In genomic region chr1:224542783-224543440, GRCh38 we compare ENCODE assay signal across 8 cellular contexts.
DNase-seq lines count a peak whose midpoint lies in the region; ATAC-seq and TF ChIP-seq lines count a peak whose summit lies in the region.

No MANE protein-coding gene starts in this region.

- H3K27me3 Mint-ChIP-seq in natural killer cell (ENCODE audit: low read depth in 2 of 2) = peaks cover 0 to 12% of the 10 kb centered on the region in 2 donors

- no peaks in the 10 kb centered on the region for H3K9me3 Mint-ChIP-seq in natural killer cell

- DNase-seq in DMS 273 (lab: John Stamatoyannopoulos, UW; ENCODE audit: unreplicated experiment) (peak; percentile 52), NB4 (ENCODE audit: low read depth) (peak; percentile 93), amniotic epithelial cell (ENCODE audit: low read depth) (peak; percentile 99), natural killer cell (no peak), NCI-H187 treated with DMSO at 0.1 percent for 48 hours (lab: John Stamatoyannopoulos, UW) (no peak), inferior parietal cortex (ENCODE audit: extremely low spot score) (no peak), NCI-H1105 treated with DMSO at 0.1 percent for 48 hours (lab: John Stamatoyannopoulos, UW) (no peak)

- intact Hi-C loops in natural killer cell (cut with micrococcal nuclease) = no loop called here

- no peak overlapping the region for H3K4me3 ChIP-seq in NB4 (ENCODE audit: low read depth, low read length)

- no peaks in the 10 kb centered on the region for H3K36me3 Mint-ChIP-seq in natural killer cell

- no peak for TF ChIP-seq CTCF in NB4 (IDR thresholded peaks at IDR 0.05; ENCODE audit: low read depth, low read length)
- no peak for TF ChIP-seq CTCF in natural killer cell (IDR thresholded peaks at IDR 0.05)

- no peak for TF ChIP-seq POLR2A in NB4 (IDR thresholded peaks at IDR 0.05; ENCODE audit: extremely low read depth, insufficient read length)

- ATAC-seq in natural killer cell (peak; percentile 57 to 72 (median 68)), GM19023 (IDR thresholded peaks at IDR 0.05; ENCODE audit: unreplicated experiment) (no peak)

- H3K4me3 Mint-ChIP-seq in natural killer cell = no peak overlapping the region

- H3K4me1 Mint-ChIP-seq in natural killer cell = peaks cover 0 to 5% of the 10 kb centered on the region in 2 donors

- no peak overlapping the region for H3K27ac Mint-ChIP-seq in natural killer cell

Comparison
In these comparisons a context has a peak if more than half of its experiments do, and no peak if none do; other contexts are left out.
1. DNase-seq: peak in DMS 273 (single experiment), NB4 (single experiment) and amniotic epithelial cell (single experiment); none in natural killer cell (single experiment), NCI-H187 treated with DMSO at 0.1 percent for 48 hours (single experiment), inferior parietal cortex (single experiment) and NCI-H1105 treated with DMSO at 0.1 percent for 48 hours (single experiment).